26 cellular contexts compared by ENCODE assay signal in the genomic region with DNA sequence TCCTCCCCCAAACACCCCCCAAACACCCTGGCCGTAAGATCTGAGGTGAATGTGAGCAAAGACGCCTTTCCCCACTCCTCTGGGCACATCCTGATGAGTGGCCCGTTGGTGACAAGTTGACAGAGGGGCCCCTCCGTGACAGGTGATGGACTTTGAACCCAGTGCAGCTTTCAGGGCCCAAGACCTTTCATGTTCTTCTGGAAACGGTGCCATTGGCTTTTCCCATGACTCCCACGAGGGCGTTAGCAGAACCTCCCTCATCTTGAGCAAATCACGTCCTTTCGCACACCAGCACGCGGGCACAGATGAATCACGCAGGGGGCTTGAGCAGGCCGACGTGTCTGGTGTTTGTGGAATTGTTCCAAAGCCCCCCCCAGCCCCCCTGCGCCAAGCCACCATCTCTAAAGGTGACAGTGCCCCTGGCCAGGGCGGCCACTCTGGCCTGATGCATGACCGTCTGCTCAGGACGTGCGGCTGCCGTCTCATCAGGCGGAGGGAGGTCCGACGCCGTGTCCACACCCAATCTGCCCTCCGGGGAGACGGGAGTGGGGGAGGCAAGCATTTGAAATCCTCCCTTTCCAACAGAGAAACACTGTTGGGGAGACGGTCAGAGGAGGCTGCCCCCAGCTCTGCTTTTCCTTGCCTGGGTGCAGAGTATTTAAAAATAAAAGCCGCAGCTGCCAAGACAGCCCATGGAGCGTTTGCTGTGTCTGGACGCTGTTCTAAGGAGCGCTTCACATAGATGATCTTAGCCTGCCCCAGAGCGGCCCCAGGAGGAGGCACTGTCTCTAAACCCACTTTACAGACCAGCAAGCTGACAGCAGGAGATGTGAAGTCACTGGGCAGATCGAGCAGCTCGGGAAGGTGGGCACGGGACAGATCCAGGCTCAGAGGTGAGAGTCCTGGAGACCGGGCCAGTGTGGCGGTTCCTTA.
DNase-seq lines count a peak whose midpoint lies in the region; ATAC-seq, FAIRE-seq and TF ChIP-seq lines count a peak whose summit lies in the region.
"Had no signal": no experiment of that assay in that cellular context is flagged by ENCODE, and none has a peak within 500 bp of the region (broad histone marks: within the 10 kb centered on the region; RNA-seq: fewer than 3 reads in every experiment).

No MANE protein-coding gene starts in this region.

- TF ChIP-seq RAD21 in K562 (CRISPR knock-in tag; conservative IDR thresholded peaks at IDR 0.05 in 1 of 2, IDR thresholded peaks at IDR 0.05 in 1 of 2) (no peak; a peak in 1 of 4 replicates), SK-N-SH (IDR thresholded peaks at IDR 0.05; ENCODE audit: low read length) (no peak)

- H3K79me1 ChIP-seq in neuronal stem cell (ENCODE audit: low read depth, low read length): peaks cover 3% of the 10 kb centered on the region

- peak overlapping the region; percentile 88 for H3K18ac ChIP-seq in neuronal stem cell (ENCODE audit: low read length)

- no peak overlapping the region for H2AFZ ChIP-seq in K562 (ENCODE audit: low read depth, low read length)
- no peak overlapping the region for H2AFZ ChIP-seq in neuronal stem cell (ENCODE audit: low read length)
- no peak overlapping the region for H2AFZ ChIP-seq in SK-N-SH (ENCODE audit: low read depth)
- H2AFZ ChIP-seq: GM23248 had no signal

- peak overlapping the region; percentile 47 for H3K14ac ChIP-seq in neuronal stem cell (ENCODE audit: low read length)

- TF ChIP-seq CTCF in cardiac muscle cell (IDR thresholded peaks at IDR 0.05; ENCODE audit: low read depth, low read length) (no peak), right atrium auricular region (IDR thresholded peaks at IDR 0.05) (no peak), K562 (IDR thresholded peaks at IDR 0.05 in 2 of 3, conservative IDR thresholded peaks at IDR 0.05 in 1 of 3; ENCODE audit: insufficient read depth in 2 of 3, low read depth in 1 of 3, low read length in 3 of 3) (peak in 2 of 3 experiments; percentile 11 to 12; a peak in 1 of 6 replicates), SK-N-SH (IDR thresholded peaks at IDR 0.05) (no peak)

- no peak overlapping the region for H3K4me2 ChIP-seq in K562 (ENCODE audit: insufficient read depth, low read length)
- no peak overlapping the region for H3K4me2 ChIP-seq in neuronal stem cell (ENCODE audit: insufficient read depth, low read length, poor library complexity, severe bottlenecking)
- H3K4me2 ChIP-seq in SK-N-SH: no peak overlapping the region

- H3K9me2 ChIP-seq in SK-N-SH: no peaks in the 10 kb centered on the region

- H3K79me2 ChIP-seq in K562 (ENCODE audit: control insufficient read depth, insufficient read depth, low read length): no peaks in the 10 kb centered on the region
- H3K79me2 ChIP-seq in SK-N-SH (ENCODE audit: insufficient read depth): no peaks in the 10 kb centered on the region

- no peaks in the 10 kb centered on the region for H3K9me1 ChIP-seq in K562 (ENCODE audit: control insufficient read depth, insufficient read depth, low read length)

- H3K9ac ChIP-seq in K562 (ENCODE audit: insufficient read depth in 1 of 2, low read depth in 2 of 2, low read length in 2 of 2) (no peak overlapping the region), neuronal stem cell (ENCODE audit: low read depth, low read length, poor library complexity) (peak overlapping the region; percentile 51), SK-N-SH (no peak overlapping the region)
- H3K9ac ChIP-seq: GM23248 had no signal

- no peak for FAIRE-seq in K562 (lab: Jason Lieb, UNC)
- FAIRE-seq in GM19239 (lab: Jason Lieb, UNC): no peak
- FAIRE-seq: GM12891, HTR-8/SVneo had no signal

- no peaks in the 10 kb centered on the region for H3K36me3 ChIP-seq in cardiac muscle cell
- H3K36me3 ChIP-seq in right atrium auricular region: no peaks in the 10 kb centered on the region
- H3K36me3 ChIP-seq in K562 (ENCODE audit: control insufficient read depth, insufficient read depth, low read length): no peaks in the 10 kb centered on the region
- H3K36me3 ChIP-seq in neuronal stem cell (replicated peaks in 1 of 2; ENCODE audit: control insufficient read depth in 2 of 2, insufficient read depth in 2 of 2, low read length in 2 of 2): no peaks in the 10 kb centered on the region
- no peaks in the 10 kb centered on the region for H3K36me3 ChIP-seq in SK-N-SH (replicated peaks in 1 of 2; ENCODE audit: control insufficient read depth in 1 of 2, insufficient read depth in 2 of 2, low read length in 1 of 2)
- H3K36me3 ChIP-seq: HAP-1 had no signal

- H2BK15ac ChIP-seq in neuronal stem cell (ENCODE audit: low read length): peak overlapping the region; percentile 87

- in situ Hi-C loops in K562 (cut with MboI): no loop called here

- H3K4ac ChIP-seq in neuronal stem cell (ENCODE audit: low read length): no peak overlapping the region

- peak overlapping the region; percentile 82 for H2BK120ac ChIP-seq in neuronal stem cell (ENCODE audit: low read depth, low read length)

- WGBS in K562 (ENCODE audit: insufficient coverage, low coverage, missing lambda C conversion rate): 2% methylated on average over 37 of the region's 37 CpGs
- WGBS in neuronal stem cell (ENCODE audit: extremely low coverage in 2 of 2, insufficient read length in 2 of 2, insufficient replicate concordance in 1 of 2), 2 donors: no CpG with 5 or more reads among the region's 37 CpGs
- 34% methylated on average over 12 of the region's 37 CpGs for WGBS in SK-N-SH (ENCODE audit: low lambda C conversion rate)

- peaks cover 8% of the 10 kb centered on the region; the same call in 1 of the 2 replicates for H4K20me1 ChIP-seq in K562 (replicated peaks; ENCODE audit: control insufficient read depth, insufficient read depth, low read length)
- no peaks in the 10 kb centered on the region for H4K20me1 ChIP-seq in SK-N-SH (ENCODE audit: insufficient read depth)

- H3K23ac ChIP-seq in neuronal stem cell (ENCODE audit: low read depth, low read length, poor library complexity): peak overlapping the region; percentile 67

- peak; percentile 56 for ATAC-seq in K562
- ATAC-seq: CD8-positive, alpha-beta T cell had no signal

- no peak for TF ChIP-seq EP300 in K562 (IDR thresholded peaks at IDR 0.05; ENCODE audit: low read length)
- no peak for TF ChIP-seq EP300 in SK-N-SH (IDR thresholded peaks at IDR 0.05; ENCODE audit: borderline replicate concordance in 1 of 2, low read depth in 1 of 2, low read length in 1 of 2)

- peak overlapping the region; percentile 69 for H4K91ac ChIP-seq in neuronal stem cell (ENCODE audit: low read depth, low read length, poor library complexity)

- DNase-seq in cardiac muscle cell (ENCODE audit: low read depth in 1 of 2, low spot score in 1 of 2) (no peak), right atrium auricular region (ENCODE audit: low spot score) (no peak), K562 (ENCODE audit: extremely low read depth in 1 of 4, low spot score in 3 of 4) (peak in 1 of 4 experiments; percentile 11), neuronal stem cell (ENCODE audit: low spot score) (no peak), SK-N-SH (no peak), occipital lobe (lab: John Stamatoyannopoulos, UW) (no peak), NCI-H1105 (lab: John Stamatoyannopoulos, UW) (no peak), GM19239 (ENCODE audit: insufficient read length, low spot score) (no peak)
- DNase-seq: ACHN; C1 segment of cervical spinal cord; Calu3; CD8-positive, alpha-beta T cell; DMS153; GM23248; Kasumi-1; NCI-H1092; NCI-H1436 treated with DMSO at 0.1 percent for 48 hours; NCI-H1930; NCI-H2227 treated with DMSO at 0.1 percent for 48 hours; NCI-H510A treated with DMSO at 0.1 percent for 48 hours; NCI-H748 treated with DMSO at 0.1 percent for 48 hours; SIG-M5 had no signal

- H2BK12ac ChIP-seq in neuronal stem cell (ENCODE audit: low read length): peak overlapping the region; percentile 36

- peaks cover 58% of the 10 kb centered on the region for H3K4me1 ChIP-seq in cardiac muscle cell (ENCODE audit: low read depth)
- H3K4me1 ChIP-seq in right atrium auricular region: peaks cover 0 to 22% of the 10 kb centered on the region in 2 donors
- H3K4me1 ChIP-seq in K562 (replicated peaks in 1 of 2; ENCODE audit: control insufficient read depth in 2 of 2, insufficient read depth in 2 of 2, low read length in 2 of 2): peaks cover 0 to 10% of the 10 kb centered on the region in 2 experiments; a peak in 2 of 5 replicates
- peaks cover 7 to 40% of the 10 kb centered on the region in 2 donors for H3K4me1 ChIP-seq in neuronal stem cell (ENCODE audit: control insufficient read depth in 2 of 2, insufficient read depth in 1 of 2, low read depth in 1 of 2, low read length in 2 of 2)
- no peaks in the 10 kb centered on the region for H3K4me1 ChIP-seq in SK-N-SH (ENCODE audit: control insufficient read depth in 1 of 2, insufficient read depth in 2 of 2, low read depth in 1 of 2, low read length in 1 of 2)
- H3K4me1 ChIP-seq: HAP-1 had no signal

- POLR2A ChIA-PET in K562 (lab: Yijun Ruan, JAX): no interaction called here
- POLR2A ChIA-PET in SK-N-SH (lab: Yijun Ruan, JAX): no interaction called here

- no peaks in the 10 kb centered on the region for H3K9me3 ChIP-seq in cardiac muscle cell (ENCODE audit: low read depth)
- H3K9me3 ChIP-seq in right atrium auricular region: no peaks in the 10 kb centered on the region
- H3K9me3 ChIP-seq in K562 (replicated peaks; ENCODE audit: control insufficient read depth, insufficient read depth, low read depth, low read length): no peaks in the 10 kb centered on the region
- H3K9me3 ChIP-seq in neuronal stem cell (replicated peaks in 1 of 2; ENCODE audit: control insufficient read depth in 2 of 2, insufficient read depth in 1 of 2, low read depth in 1 of 2, low read length in 2 of 2): no peaks in the 10 kb centered on the region
- no peaks in the 10 kb centered on the region for H3K9me3 ChIP-seq in SK-N-SH
- H3K9me3 ChIP-seq: HAP-1 had no signal

- no peaks in the 10 kb centered on the region for H3F3A ChIP-seq in SK-N-SH (replicated peaks; ENCODE audit: insufficient read depth)

- no peak overlapping the region for H3K4me3 ChIP-seq in cardiac muscle cell
- no peak overlapping the region for H3K4me3 ChIP-seq in right atrium auricular region
- H3K4me3 ChIP-seq in K562: no peak overlapping the region
- no peak overlapping the region for H3K4me3 ChIP-seq in neuronal stem cell (ENCODE audit: low read length in 2 of 2)
- H3K4me3 ChIP-seq in SK-N-SH (ENCODE audit: low read depth in 2 of 2, low read length in 1 of 2): no peak overlapping the region
- H3K4me3 ChIP-seq: GM23248, HAP-1 had no signal

- peak overlapping the region; percentile 12 for H3K27ac ChIP-seq in cardiac muscle cell
- no peak overlapping the region for H3K27ac ChIP-seq in right atrium auricular region
- H3K27ac ChIP-seq in K562 (ENCODE audit: extremely low read depth, low read depth, low read length): no peak overlapping the region
- no peak overlapping the region for H3K27ac ChIP-seq in neuronal stem cell (replicated peaks; ENCODE audit: low read length)
- no peak overlapping the region for H3K27ac ChIP-seq in SK-N-SH (ENCODE audit: low read depth in 2 of 2, low read length in 1 of 2)
- H3K27ac ChIP-seq: 22Rv1, GM23248 had no signal

- no TSS peak for BruUV-seq in K562 (replicated peaks; lab: Mats Ljungman, UMichigan)

- peak overlapping the region; percentile 97 for H2AK5ac ChIP-seq in neuronal stem cell (ENCODE audit: low read depth, low read length)

- H3K27me3 ChIP-seq in cardiac muscle cell: no peaks in the 10 kb centered on the region
- H3K27me3 ChIP-seq in right atrium auricular region: no peaks in the 10 kb centered on the region
- H3K27me3 ChIP-seq in K562 (ENCODE audit: control insufficient read depth in 2 of 2, insufficient read depth in 2 of 2, low read length in 2 of 2): peaks cover 42 to 79% of the 10 kb centered on the region in 2 experiments
- H3K27me3 ChIP-seq in neuronal stem cell (ENCODE audit: control insufficient read depth in 3 of 3, insufficient read depth in 3 of 3, low read depth in 1 of 3, low read length in 3 of 3): peaks cover 0 to 83% (median 0%) of the 10 kb centered on the region in 3 experiments
- peaks cover 9% of the 10 kb centered on the region for H3K27me3 ChIP-seq in SK-N-SH (ENCODE audit: insufficient read depth)

- no peak for TF ChIP-seq POLR2A in K562 (conservative IDR thresholded peaks at IDR 0.05)

- no peak overlapping the region for H2BK5ac ChIP-seq in neuronal stem cell (ENCODE audit: low read length)

- CTCF ChIA-PET in K562 (lab: Yijun Ruan, JAX; ENCODE audit: low intra/inter-chr PET ratio): no interaction called here
- CTCF ChIA-PET in SK-N-SH (lab: Yijun Ruan, JAX): no interaction called here

- intact Hi-C loops in K562 (cut with micrococcal nuclease): no loop called here

- no peak overlapping the region for H4K8ac ChIP-seq in neuronal stem cell (ENCODE audit: low read depth, low read length)

Comparison
In these comparisons a context has a peak if more than half of its experiments do, and no peak if none do; other contexts are left out.
1. CTCF ChIP-seq: peak in K562 (2 of 3); none in cardiac muscle cell (single experiment), right atrium auricular region (0 of 2) and SK-N-SH (single experiment).